Comparison of ENCODE assay signal across 11 cellular contexts in the genomic region with DNA sequence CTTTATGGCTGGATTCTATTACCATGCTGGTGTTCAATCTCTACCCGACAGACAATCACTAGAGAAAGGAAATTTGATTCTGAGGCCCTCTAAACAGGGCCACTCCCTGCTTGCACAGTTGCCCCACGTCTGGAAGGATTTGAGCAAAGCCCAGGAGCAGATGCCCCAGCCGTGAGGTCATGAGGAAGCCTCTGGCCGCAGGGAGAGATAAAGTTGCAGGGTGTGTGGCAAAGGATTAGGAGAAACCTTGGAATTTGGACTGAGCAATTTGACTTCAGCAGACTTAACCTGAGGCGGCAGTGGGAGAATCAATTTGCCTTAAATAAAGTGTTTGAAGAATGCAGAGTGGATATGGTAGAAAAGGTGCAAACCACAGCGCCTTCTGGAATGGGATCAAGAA. TPM values are rescaled to one million over a fixed set of nuclear protein-coding genes. Genes with fewer than 3 reads are reported as not detected.
DNase-seq lines count a peak whose midpoint lies in the region; ATAC-seq lines count a peak whose summit lies in the region.
"Had no signal": no experiment of that assay in that cellular context is flagged by ENCODE, and none has a peak within 500 bp of the region (broad histone marks: within the 10 kb centered on the region; RNA-seq: fewer than 3 reads in every experiment).

No MANE protein-coding gene starts in this region.

- H3K4me3 Mint-ChIP-seq in activated CD4-positive, alpha-beta T cell treated with anti-CD3 and anti-CD28 coated beads for 36 hours = no peak overlapping the region
- no peak overlapping the region for H3K4me3 Mint-ChIP-seq in stimulated activated naive B cell treated with anti-CD40 and anti-IgM and Interleukin-4, amounts not matched to agents 10 μg/mL and 1 μg/mL and 100 μg/mL, for 72 hours
- H3K4me3 Mint-ChIP-seq in naive thymus-derived CD4-positive, alpha-beta T cell = no peak overlapping the region

- ATAC-seq in activated CD4-positive, alpha-beta T cell treated with anti-CD3 and anti-CD28 coated beads for 36 hours = no peak
- no peak for ATAC-seq in stimulated activated naive B cell treated with anti-CD40 and anti-IgM and Interleukin-4, amounts not matched to agents 10 μg/mL and 1 μg/mL and 100 μg/mL, for 72 hours (replicated peaks)
- ATAC-seq in GM19035 (IDR thresholded peaks at IDR 0.05; ENCODE audit: unreplicated experiment) = no peak
- ATAC-seq in naive thymus-derived CD4-positive, alpha-beta T cell = no peak

- H3K36me3 Mint-ChIP-seq in activated CD4-positive, alpha-beta T cell treated with anti-CD3 and anti-CD28 coated beads for 36 hours (ENCODE audit: low read depth) = no peaks in the 10 kb centered on the region
- H3K36me3 Mint-ChIP-seq in stimulated activated naive B cell treated with anti-CD40 and anti-IgM and Interleukin-4, amounts not matched to agents 10 μg/mL and 1 μg/mL and 100 μg/mL, for 72 hours = peaks cover 0 to 5% of the 10 kb centered on the region in 2 donors
- peaks cover 0 to 3% (median 0%) of the 10 kb centered on the region in 5 donors for H3K36me3 Mint-ChIP-seq in naive thymus-derived CD4-positive, alpha-beta T cell

- DNase-seq in activated CD4-positive, alpha-beta T cell treated with anti-CD3 and anti-CD28 coated beads for 36 hours = no peak
- DNase-seq in activated CD4-positive, alpha-beta T cell treated with anti-CD3 and anti-CD28 coated beads for 1 hour = no peak
- DNase-seq in amniotic epithelial cell (ENCODE audit: low read depth) = peak; percentile 98
- peak; percentile 36 for DNase-seq in hepatic stellate cell (ENCODE audit: low spot score)
- no peak for DNase-seq in stimulated activated naive B cell treated with anti-CD40 and anti-IgM and Interleukin-4, amounts not matched to agents 10 μg/mL and 1 μg/mL and 100 μg/mL, for 72 hours
- DNase-seq in naive thymus-derived CD4-positive, alpha-beta T cell = no peak
- no peak for DNase-seq in globus pallidus (ENCODE audit: low spot score)
- DNase-seq: amygdala had no signal

- H3K4me1 ChIP-seq in naive thymus-derived CD4-positive, alpha-beta T cell (ENCODE audit: control insufficient read depth in 2 of 2, insufficient read depth in 2 of 2, low read length in 2 of 2) = peaks cover 15 to 17% of the 10 kb centered on the region in 2 donors

- POLR2A ChIA-PET in activated CD4-positive, alpha-beta T cell treated with anti-CD3 and anti-CD28 coated beads for 36 hours (lab: Charles Lee) = no interaction called here
- POLR2A ChIA-PET in naive thymus-derived CD4-positive, alpha-beta T cell (lab: Charles Lee) = interaction anchor here (0.6 to 4.2 kb wide), 5 partner anchors 14 to 64 kb away, joined by 3 to 23 read pairs (median 8); a partner anchor contains a TSS

- H3K27ac Mint-ChIP-seq in activated CD4-positive, alpha-beta T cell treated with anti-CD3 and anti-CD28 coated beads for 36 hours = peak overlapping the region; percentile 49
- peak overlapping the region; percentile 84 for H3K27ac Mint-ChIP-seq in stimulated activated naive B cell treated with anti-CD40 and anti-IgM and Interleukin-4, amounts not matched to agents 10 μg/mL and 1 μg/mL and 100 μg/mL, for 72 hours
- peak overlapping the region in 4 of 9 donors; percentile 46 to 83 (median 62) for H3K27ac Mint-ChIP-seq in naive thymus-derived CD4-positive, alpha-beta T cell

- no peak overlapping the region for H3K4me3 ChIP-seq in naive thymus-derived CD4-positive, alpha-beta T cell (ENCODE audit: low read length)
- H3K4me3 ChIP-seq: lung had no signal

- intact Hi-C loops in activated CD4-positive, alpha-beta T cell treated with anti-CD3 and anti-CD28 coated beads for 36 hours (cut with DNase I, micrococcal nuclease) = no loop called here
- intact Hi-C loops in naive thymus-derived CD4-positive, alpha-beta T cell (cut with micrococcal nuclease) = no loop called here

- no peak overlapping the region for H3K27ac ChIP-seq in naive thymus-derived CD4-positive, alpha-beta T cell (ENCODE audit: low read depth, low read length)
- H3K27ac ChIP-seq: 22Rv1 had no signal

- no peaks in the 10 kb centered on the region for H3K27me3 ChIP-seq in naive thymus-derived CD4-positive, alpha-beta T cell (ENCODE audit: control insufficient read depth in 2 of 2, insufficient read depth in 2 of 2, low read length in 2 of 2)

- H3K27me3 Mint-ChIP-seq in activated CD4-positive, alpha-beta T cell treated with anti-CD3 and anti-CD28 coated beads for 36 hours = no peaks in the 10 kb centered on the region
- H3K27me3 Mint-ChIP-seq in stimulated activated naive B cell treated with anti-CD40 and anti-IgM and Interleukin-4, amounts not matched to agents 10 μg/mL and 1 μg/mL and 100 μg/mL, for 72 hours = no peaks in the 10 kb centered on the region
- no peaks in the 10 kb centered on the region for H3K27me3 Mint-ChIP-seq in naive thymus-derived CD4-positive, alpha-beta T cell

- no peaks in the 10 kb centered on the region for H3K36me3 ChIP-seq in naive thymus-derived CD4-positive, alpha-beta T cell (ENCODE audit: control insufficient read depth in 2 of 3, insufficient read depth in 3 of 3, low read length in 3 of 3)

- no peaks in the 10 kb centered on the region for H3K9me3 Mint-ChIP-seq in activated CD4-positive, alpha-beta T cell treated with anti-CD3 and anti-CD28 coated beads for 36 hours (ENCODE audit: low read depth)
- H3K9me3 Mint-ChIP-seq in stimulated activated naive B cell treated with anti-CD40 and anti-IgM and Interleukin-4, amounts not matched to agents 10 μg/mL and 1 μg/mL and 100 μg/mL, for 72 hours = peaks cover 5% of the 10 kb centered on the region in 2 donors
- no peaks in the 10 kb centered on the region for H3K9me3 Mint-ChIP-seq in naive thymus-derived CD4-positive, alpha-beta T cell

- CTCF ChIA-PET in activated CD4-positive, alpha-beta T cell treated with anti-CD3 and anti-CD28 coated beads for 36 hours (lab: Charles Lee) = interaction anchor here (1.5 kb wide), 1 partner anchor 43 kb away, joined by 3 read pairs; no protein-coding TSS in a partner anchor
- CTCF ChIA-PET in naive thymus-derived CD4-positive, alpha-beta T cell (lab: Charles Lee) = interaction anchor here (0.7 to 1.1 kb wide), 2 partner anchors 42 to 420 kb away, joined by 3 read pairs; no protein-coding TSS in a partner anchor

- no peaks in the 10 kb centered on the region for H3K9me3 ChIP-seq in naive thymus-derived CD4-positive, alpha-beta T cell (ENCODE audit: control insufficient read depth in 2 of 3, low read length in 3 of 3)

- H3K4me1 Mint-ChIP-seq in activated CD4-positive, alpha-beta T cell treated with anti-CD3 and anti-CD28 coated beads for 36 hours = peaks cover 44% of the 10 kb centered on the region
- H3K4me1 Mint-ChIP-seq in stimulated activated naive B cell treated with anti-CD40 and anti-IgM and Interleukin-4, amounts not matched to agents 10 μg/mL and 1 μg/mL and 100 μg/mL, for 72 hours = peaks cover 23 to 41% of the 10 kb centered on the region in 2 donors
- peaks cover 12 to 37% (median 22%) of the 10 kb centered on the region in 7 donors for H3K4me1 Mint-ChIP-seq in naive thymus-derived CD4-positive, alpha-beta T cell

RNA-seq across cellular contexts. Expression of a gene that starts 40.2 kb away (rescaled TPM):
- total RNA-seq in activated CD4-positive, alpha-beta T cell treated with anti-CD3 and anti-CD28 coated beads for 36 hours = 100 to 1,000 TPM; 107 to 114 TPM
- total RNA-seq in naive thymus-derived CD4-positive, alpha-beta T cell = 1,000 to 10,000 TPM in 1 of 5 experiments, 100 to 1,000 TPM in 4; 142 to 1,870 (median 168) TPM
- polyA plus RNA-seq in naive thymus-derived CD4-positive, alpha-beta T cell = 100 to 1,000 TPM; 153 to 190 TPM

Comparison
In these comparisons a context has a peak if more than half of its experiments do, and no peak if none do; other contexts are left out.
1. DNase-seq: peak in amniotic epithelial cell (single experiment) and hepatic stellate cell (single experiment); none in activated CD4-positive, alpha-beta T cell treated with anti-CD3 and anti-CD28 coated beads for 36 hours (single experiment), activated CD4-positive, alpha-beta T cell treated with anti-CD3 and anti-CD28 coated beads for 1 hour (single experiment), stimulated activated naive B cell treated with anti-CD40 and anti-IgM and Interleukin-4, amounts not matched to agents 10 μg/mL and 1 μg/mL and 100 μg/mL, for 72 hours (single experiment), naive thymus-derived CD4-positive, alpha-beta T cell (0 of 9) and globus pallidus (single experiment).